In genomic region chr3:112615942-112616731, GRCh38 we compare ENCODE assay signal across 28 cellular contexts. TPM values are rescaled to one million over a fixed set of nuclear protein-coding genes. Genes with fewer than 3 reads are reported as not detected.
DNase-seq lines count a peak whose midpoint lies in the region; TF ChIP-seq lines count a peak whose summit lies in the region.
"Had no signal": no experiment of that assay in that cellular context is flagged by ENCODE, and none has a peak within 500 bp of the region (broad histone marks: within the 10 kb centered on the region; RNA-seq: fewer than 3 reads in every experiment).

No MANE protein-coding gene starts in this region.

- no peaks in the 10 kb centered on the region for H3K27me3 Mint-ChIP-seq in endodermal cell (ENCODE audit: insufficient read depth)
- H3K27me3 Mint-ChIP-seq in osteocyte (ENCODE audit: unreplicated experiment): no peaks in the 10 kb centered on the region
- H3K27me3 Mint-ChIP-seq: dendritic cell treated with granulocyte-macrophage colony-stimulating factor and Interleukin-4, amounts not matched to agents 40 ng/mL and 50 ng/mL, for 4 days; stimulated activated naive B cell treated with anti-CD40 and anti-IgM and Interleukin-4, amounts not matched to agents 10 μg/mL and 1 μg/mL and 100 μg/mL, for 72 hours had no signal

- H3K4me1 Mint-ChIP-seq in endodermal cell (peaks cover 7% of the 10 kb centered on the region), osteocyte (ENCODE audit: unreplicated experiment) (peaks cover 22% of the 10 kb centered on the region)
- H3K4me1 Mint-ChIP-seq: activated naive CD4-positive, alpha-beta T cell treated with anti-CD3 and anti-CD28 coated beads, Interleukin-2, amount 10 ng/mL, durations not matched to agents 7 days and 5 days; CD4-positive, CD25-positive, alpha-beta regulatory T cell had no signal

- no peak overlapping the region for H3K9ac ChIP-seq in endodermal cell (ENCODE audit: extremely low read depth, low read length, poor library complexity, severe bottlenecking)

- in situ Hi-C loops in G401 (cut with HindIII; ENCODE audit: low sequenced_read_pairs): no loop called here
- in situ Hi-C loops in HAP-1 (cut with MboI; ENCODE audit: low sequenced_read_pairs): no loop called here

- H3K4me3 Mint-ChIP-seq in endodermal cell: no peak overlapping the region
- H3K4me3 Mint-ChIP-seq in osteocyte (ENCODE audit: unreplicated experiment): no peak overlapping the region
- H3K4me3 Mint-ChIP-seq: activated naive CD4-positive, alpha-beta T cell treated with anti-CD3 and anti-CD28 coated beads, Interleukin-2, amount 10 ng/mL, durations not matched to agents 7 days and 5 days; CD4-positive, CD25-positive, alpha-beta regulatory T cell; dendritic cell treated with granulocyte-macrophage colony-stimulating factor and Interleukin-4, amounts not matched to agents 40 ng/mL and 50 ng/mL, for 4 days; stimulated activated naive B cell treated with anti-CD40 and anti-IgM and Interleukin-4, amounts not matched to agents 10 μg/mL and 1 μg/mL and 100 μg/mL, for 72 hours had no signal

- no peaks in the 10 kb centered on the region for H3K36me3 ChIP-seq in endodermal cell (ENCODE audit: control insufficient read depth, insufficient read depth, low read length)
- H3K36me3 ChIP-seq in HAP-1 (replicated peaks): no peaks in the 10 kb centered on the region
- H3K36me3 ChIP-seq in right atrium auricular region: peaks cover 4% of the 10 kb centered on the region
- H3K36me3 ChIP-seq: spleen, thoracic aorta had no signal

- H3K4me3 ChIP-seq in endodermal cell (ENCODE audit: low read length): no peak overlapping the region
- no peak overlapping the region for H3K4me3 ChIP-seq in HAP-1
- no peak overlapping the region for H3K4me3 ChIP-seq in right atrium auricular region
- H3K4me3 ChIP-seq: spleen, thoracic aorta had no signal

- H3K4me1 ChIP-seq in endodermal cell (ENCODE audit: control insufficient read depth, insufficient read depth, low read length) (no peaks in the 10 kb centered on the region), HAP-1 (peaks cover 8% of the 10 kb centered on the region), right atrium auricular region (no peaks in the 10 kb centered on the region)

- H3K36me3 Mint-ChIP-seq in endodermal cell (ENCODE audit: low read depth): no peaks in the 10 kb centered on the region
- peaks cover 65% of the 10 kb centered on the region for H3K36me3 Mint-ChIP-seq in osteocyte (ENCODE audit: unreplicated experiment)
- H3K36me3 Mint-ChIP-seq: activated naive CD4-positive, alpha-beta T cell treated with anti-CD3 and anti-CD28 coated beads, Interleukin-2, amount 10 ng/mL, durations not matched to agents 7 days and 5 days; CD4-positive, CD25-positive, alpha-beta regulatory T cell; stimulated activated naive B cell treated with anti-CD40 and anti-IgM and Interleukin-4, amounts not matched to agents 10 μg/mL and 1 μg/mL and 100 μg/mL, for 72 hours had no signal

- H3K9me3 Mint-ChIP-seq in endodermal cell (no peaks in the 10 kb centered on the region), osteocyte (ENCODE audit: unreplicated experiment) (no peaks in the 10 kb centered on the region)
- H3K9me3 Mint-ChIP-seq: activated naive CD4-positive, alpha-beta T cell treated with anti-CD3 and anti-CD28 coated beads, Interleukin-2, amount 10 ng/mL, durations not matched to agents 7 days and 5 days; CD4-positive, CD25-positive, alpha-beta regulatory T cell; dendritic cell treated with granulocyte-macrophage colony-stimulating factor and Interleukin-4, amounts not matched to agents 40 ng/mL and 50 ng/mL, for 4 days had no signal

- H3K9me3 ChIP-seq in endodermal cell (ENCODE audit: control insufficient read depth, low read length) (no peaks in the 10 kb centered on the region), HAP-1 (no peaks in the 10 kb centered on the region), right atrium auricular region (no peaks in the 10 kb centered on the region)
- H3K9me3 ChIP-seq: thoracic aorta had no signal

- WGBS in endodermal cell (ENCODE audit: insufficient coverage in 1 of 2, insufficient read length in 1 of 2), 2 experiments: 55 to 80% methylated on average over 4 to 7 of the region's 7 CpGs

- DNase-seq in G401 (ENCODE audit: low spot score) (peak; percentile 16), RPMI7951 (ENCODE audit: low read depth) (peak; percentile 36), endodermal cell (no peak), osteocyte (ENCODE audit: extremely low spot score, unreplicated experiment) (no peak), HAP-1 (ENCODE audit: low spot score in 2 of 2) (no peak), AG08395 (ENCODE audit: low spot score) (no peak), cerebellum (ENCODE audit: low spot score) (no peak), right atrium auricular region (ENCODE audit: low spot score) (no peak)
- DNase-seq: activated CD4-positive, CD25-positive, alpha-beta regulatory T cell treated with anti-CD3 and anti-CD28 coated beads, Interleukin-2, amount 50 U/mL, for 72 hours; activated CD8-positive, alpha-beta memory T cell treated with anti-CD3 and anti-CD28 coated beads for 24 hours; activated naive CD4-positive, alpha-beta T cell treated with anti-CD3 and anti-CD28 coated beads, Interleukin-2, amount 10 ng/mL, durations not matched to agents 7 days and 5 days; activated T-cell treated with anti-CD3 and anti-CD28 coated beads, Interleukin-2, amount 50 U/mL, for 48 hours; amniotic stem cell; CD4-positive, CD25-positive, alpha-beta regulatory T cell; GDM1; kidney glomerular epithelial cell; MV-4-11; NCI-H1694; NCI-H2171 treated with DMSO at 0.1 percent for 48 hours; NCI-H524; NK-92 treated with Interleukin-12 subunit alpha and Interleukin-12 subunit beta, amount 100 ng/mL, for 24 hours; occipital lobe; SHP77 treated with DMSO at 0.1 percent for 48 hours; spleen; stimulated activated CD4-positive, alpha-beta T cell treated with anti-CD3 and anti-CD28 coated beads, Interleukin-4, amount 100 ng/mL, for 24 hours; stimulated activated naive B cell treated with anti-CD40 and anti-IgM and Interleukin-4, amounts not matched to agents 10 μg/mL and 1 μg/mL and 100 μg/mL, for 72 hours had no signal

- H3K27ac Mint-ChIP-seq in endodermal cell (no peak overlapping the region), osteocyte (ENCODE audit: unreplicated experiment) (peak overlapping the region; percentile 71)
- H3K27ac Mint-ChIP-seq: activated naive CD4-positive, alpha-beta T cell treated with anti-CD3 and anti-CD28 coated beads, Interleukin-2, amount 10 ng/mL, durations not matched to agents 7 days and 5 days; CD4-positive, CD25-positive, alpha-beta regulatory T cell; dendritic cell treated with granulocyte-macrophage colony-stimulating factor and Interleukin-4, amounts not matched to agents 40 ng/mL and 50 ng/mL, for 4 days; stimulated activated naive B cell treated with anti-CD40 and anti-IgM and Interleukin-4, amounts not matched to agents 10 μg/mL and 1 μg/mL and 100 μg/mL, for 72 hours had no signal

- no peak for TF ChIP-seq CTCF in endodermal cell (conservative IDR thresholded peaks at IDR 0.05)
- no peak for TF ChIP-seq CTCF in osteocyte (IDR thresholded peaks at IDR 0.05)
- TF ChIP-seq CTCF in right atrium auricular region (IDR thresholded peaks at IDR 0.05): no peak

- peak overlapping the region; percentile 50 for H3K27ac ChIP-seq in endodermal cell (ENCODE audit: low read depth, low read length)
- no peak overlapping the region for H3K27ac ChIP-seq in right atrium auricular region
- H3K27ac ChIP-seq: thoracic aorta had no signal

- no peaks in the 10 kb centered on the region for H3K27me3 ChIP-seq in endodermal cell (ENCODE audit: control insufficient read depth, insufficient read depth, low read length, poor library complexity, severe bottlenecking)
- no peaks in the 10 kb centered on the region for H3K27me3 ChIP-seq in HAP-1 (ENCODE audit: low read depth)
- H3K27me3 ChIP-seq in right atrium auricular region: no peaks in the 10 kb centered on the region
- H3K27me3 ChIP-seq: spleen had no signal

RNA-seq across cellular contexts. Expression of gene CCDC80, which starts 24.8 kb away (rescaled TPM):
- total RNA-seq in G401 (2014; rRNA removed; shearing (Covaris generic)): 2.3 and 4.4 TPM in 2 replicates
- total RNA-seq in RPMI7951 (2014; rRNA removed; shearing (Covaris generic)): 29.1 and 44.6 TPM in 2 replicates
- 10 to 100 TPM in 1 of 2 donors, 1 to 10 TPM in 1; 4.6 to 31.5 TPM for total RNA-seq in endodermal cell
- polyA plus RNA-seq in endodermal cell (2013, experiment 1 of 2): 62.4 TPM
- 84.0 TPM for polyA plus RNA-seq in endodermal cell (2013, experiment 2 of 2)
- 1,760 and 1,947 TPM in 2 replicates for total RNA-seq in osteocyte
- 12.8 TPM for total RNA-seq in cerebellum
- total RNA-seq in right atrium auricular region: 100 to 1,000 TPM in 1 of 2 donors, 10 to 100 TPM in 1; 94.4 to 206 TPM
- total RNA-seq: CD4-positive, CD25-positive, alpha-beta regulatory T cell had no signal

RNA-seq across cellular contexts. Expression of gene SLC35A5, which starts 54.3 kb away (rescaled TPM):
- total RNA-seq in G401 (2014; rRNA removed; shearing (Covaris generic)): 14.2 and 30.1 TPM in 2 replicates
- total RNA-seq in RPMI7951 (2014; rRNA removed; shearing (Covaris generic)): 42.1 and 51.5 TPM in 2 replicates
- total RNA-seq in endodermal cell (10 to 100 TPM; 39.9 to 43.2 TPM), osteocyte (51.4 and 51.6 TPM in 2 replicates), cerebellum (60.0 TPM), right atrium auricular region (10 to 100 TPM; 16.4 to 16.5 TPM)
- 60.8 TPM for polyA plus RNA-seq in endodermal cell (2013, experiment 1 of 2)
- 47.9 TPM for polyA plus RNA-seq in endodermal cell (2013, experiment 2 of 2)

RNA-seq across cellular contexts. Expression of gene ATG3, which starts 54.4 kb away (rescaled TPM):
- 60.7 and 73.2 TPM in 2 replicates for total RNA-seq in G401 (2014; rRNA removed; shearing (Covaris generic))
- 115 and 126 TPM in 2 replicates for total RNA-seq in RPMI7951 (2014; rRNA removed; shearing (Covaris generic))
- 10 to 100 TPM; 36.3 to 42.1 TPM for total RNA-seq in endodermal cell
- polyA plus RNA-seq in endodermal cell (2013, experiment 1 of 2): 41.5 TPM
- 41.5 TPM for polyA plus RNA-seq in endodermal cell (2013, experiment 2 of 2)
- total RNA-seq in osteocyte: 39.8 and 46.3 TPM in 2 replicates
- 27.3 TPM for total RNA-seq in cerebellum
- total RNA-seq in right atrium auricular region: 10 to 100 TPM; 28.7 to 57.5 TPM

Comparison
In these comparisons a context has a peak if more than half of its experiments do, and no peak if none do; other contexts are left out.
1. DNase-seq: peak in G401 (single experiment) and RPMI7951 (single experiment); none in endodermal cell (single experiment), osteocyte (single experiment), HAP-1 (0 of 2), AG08395 (single experiment), cerebellum (single experiment) and right atrium auricular region (single experiment).